In the genomic region with DNA sequence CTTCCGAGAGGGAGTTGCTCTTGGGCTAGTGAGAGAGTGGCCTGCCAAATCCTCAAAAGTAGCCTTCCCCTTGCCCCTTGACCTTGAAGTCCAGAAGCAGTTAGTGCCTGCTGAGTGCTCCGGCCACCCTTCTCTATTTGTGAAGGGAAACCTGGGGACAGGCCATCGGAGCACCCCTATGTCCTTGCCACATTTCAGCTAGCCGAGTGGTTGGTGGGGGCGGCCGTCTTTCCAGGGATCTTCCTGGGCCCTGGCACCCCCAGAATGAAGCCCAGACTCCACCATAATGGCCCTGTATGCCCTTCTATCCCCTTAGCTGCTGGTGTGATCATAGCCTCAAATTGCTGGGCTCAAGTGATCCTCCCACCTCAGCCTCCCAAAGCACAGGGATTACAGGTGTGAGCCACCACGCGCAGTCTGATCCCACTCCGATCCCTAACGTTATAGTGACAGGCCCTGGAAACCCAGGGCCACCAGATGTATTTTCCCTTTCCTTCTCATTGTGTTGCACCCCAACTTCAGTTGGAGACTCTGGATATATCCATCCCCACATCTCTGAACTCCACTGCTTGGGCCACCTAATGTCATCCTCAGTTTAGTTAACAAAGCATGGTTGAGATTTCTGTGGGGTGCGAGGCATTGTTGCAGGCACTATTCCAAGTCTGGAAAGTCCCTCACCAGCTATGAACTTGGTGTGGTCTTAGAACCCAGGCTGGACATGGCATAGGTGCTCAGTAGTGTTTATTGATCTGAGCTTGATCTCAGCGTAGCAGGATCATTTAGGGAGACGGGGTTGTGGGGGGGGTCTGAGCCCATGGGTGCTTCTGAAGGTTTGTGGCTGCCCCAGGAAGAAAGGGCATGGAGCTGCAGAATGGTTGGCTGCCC, we compare ENCODE assay signal across 9 cellular contexts. TPM values are rescaled to one million over a fixed set of nuclear protein-coding genes. Genes with fewer than 3 reads are reported as not detected.
A peak's percentile ranks its signal among the peaks of the same experiment; 100 is the strongest.
DNase-seq lines count a peak whose midpoint lies in the region; ATAC-seq and TF ChIP-seq lines count a peak whose summit lies in the region.
"Had no signal": no experiment of that assay in that cellular context is flagged by ENCODE, and none has a peak within 500 bp of the region (broad histone marks: within the 10 kb centered on the region; RNA-seq: fewer than 3 reads in every experiment).

No MANE protein-coding gene starts in this region.

- CTCF ChIA-PET in AG04450 (lab: Charles Lee), result interaction anchor here (1.1 to 2.2 kb wide), 2 partner anchors 11 to 50 kb away, joined by 7 to 14 read pairs; no protein-coding TSS in a partner anchor
- CTCF ChIA-PET in naive thymus-derived CD4-positive, alpha-beta T cell (lab: Charles Lee), result interaction anchor here (1.4 to 39.2 kb wide), 4 partner anchors 11 to 50 kb away, joined by 5 to 839 read pairs (median 12); no protein-coding TSS in a partner anchor

- H3K4me1 Mint-ChIP-seq in dendritic cell treated with granulocyte-macrophage colony-stimulating factor and Interleukin-4, amounts not matched to agents 40 ng/mL and 50 ng/mL, for 4 days (ENCODE audit: low read depth), result peaks cover 60% of the 10 kb centered on the region
- peaks cover 44 to 58% (median 50%) of the 10 kb centered on the region in 7 donors for H3K4me1 Mint-ChIP-seq in naive thymus-derived CD4-positive, alpha-beta T cell

- ATAC-seq in naive thymus-derived CD4-positive, alpha-beta T cell, result no peak
- ATAC-seq in HG03097 (IDR thresholded peaks at IDR 0.05; ENCODE audit: low FRiP score, unreplicated experiment), result no peak
- ATAC-seq in GM19395 (IDR thresholded peaks at IDR 0.05; ENCODE audit: unreplicated experiment), result no peak

- peak overlapping the region; percentile 93 for H3K4me3 Mint-ChIP-seq in dendritic cell treated with granulocyte-macrophage colony-stimulating factor and Interleukin-4, amounts not matched to agents 40 ng/mL and 50 ng/mL, for 4 days
- H3K4me3 Mint-ChIP-seq in naive thymus-derived CD4-positive, alpha-beta T cell, result peak overlapping the region; percentile 79 to 99 (median 98)

- no peak overlapping the region for H3K27ac ChIP-seq in AG04450 (ENCODE audit: low read depth, low read length)
- peak overlapping the region; percentile 84 for H3K27ac ChIP-seq in naive thymus-derived CD4-positive, alpha-beta T cell (ENCODE audit: low read depth, low read length)

- intact Hi-C loops in dendritic cell treated with granulocyte-macrophage colony-stimulating factor and Interleukin-4, amounts not matched to agents 40 ng/mL and 50 ng/mL, for 4 days (cut with micrococcal nuclease), result no loop called here
- intact Hi-C loops in naive thymus-derived CD4-positive, alpha-beta T cell (cut with micrococcal nuclease), result loop anchor here (1.0 to 5.0 kb wide), 7 partner anchors 8 to 268 kb away; no protein-coding TSS in a partner anchor

- TF ChIP-seq CTCF in AG04450 (IDR thresholded peaks at IDR 0.05; ENCODE audit: low read depth, low read length) (no peak), LNCaP clone FGC (IDR thresholded peaks at IDR 0.05; ENCODE audit: control insufficient read depth, extremely low read depth, insufficient read depth) (no peak)

- peak overlapping the region; percentile 91 for H3K27ac Mint-ChIP-seq in dendritic cell treated with granulocyte-macrophage colony-stimulating factor and Interleukin-4, amounts not matched to agents 40 ng/mL and 50 ng/mL, for 4 days
- peak overlapping the region; percentile 87 to 99 (median 98) for H3K27ac Mint-ChIP-seq in naive thymus-derived CD4-positive, alpha-beta T cell

- peaks cover 39 to 43% of the 10 kb centered on the region in 2 donors for H3K4me1 ChIP-seq in naive thymus-derived CD4-positive, alpha-beta T cell (ENCODE audit: control insufficient read depth in 2 of 2, insufficient read depth in 2 of 2, low read length in 2 of 2)

- no peaks in the 10 kb centered on the region for H3K27me3 Mint-ChIP-seq in dendritic cell treated with granulocyte-macrophage colony-stimulating factor and Interleukin-4, amounts not matched to agents 40 ng/mL and 50 ng/mL, for 4 days
- H3K27me3 Mint-ChIP-seq in naive thymus-derived CD4-positive, alpha-beta T cell, result no peaks in the 10 kb centered on the region

- H3K36me3 Mint-ChIP-seq in dendritic cell treated with granulocyte-macrophage colony-stimulating factor and Interleukin-4, amounts not matched to agents 40 ng/mL and 50 ng/mL, for 4 days (ENCODE audit: low read depth), result peaks cover 31% of the 10 kb centered on the region
- peaks cover 4 to 42% (median 8%) of the 10 kb centered on the region in 5 donors for H3K36me3 Mint-ChIP-seq in naive thymus-derived CD4-positive, alpha-beta T cell

- H3K27me3 ChIP-seq in AG04450 (ENCODE audit: control insufficient read depth, insufficient read depth, low read length), result no peaks in the 10 kb centered on the region
- H3K27me3 ChIP-seq in naive thymus-derived CD4-positive, alpha-beta T cell (ENCODE audit: control insufficient read depth in 2 of 2, insufficient read depth in 2 of 2, low read length in 2 of 2), result no peaks in the 10 kb centered on the region

- H3K36me3 ChIP-seq in naive thymus-derived CD4-positive, alpha-beta T cell (ENCODE audit: control insufficient read depth in 2 of 3, insufficient read depth in 3 of 3, low read length in 3 of 3), result peaks cover 0 to 9% (median 0%) of the 10 kb centered on the region in 3 experiments

- no peaks in the 10 kb centered on the region for H3K9me3 Mint-ChIP-seq in dendritic cell treated with granulocyte-macrophage colony-stimulating factor and Interleukin-4, amounts not matched to agents 40 ng/mL and 50 ng/mL, for 4 days
- peaks cover 0 to 3% (median 0%) of the 10 kb centered on the region in 11 donors for H3K9me3 Mint-ChIP-seq in naive thymus-derived CD4-positive, alpha-beta T cell

- POLR2A ChIA-PET in AG04450 (lab: Yijun Ruan, JAX), result interaction anchor here (0.6 to 0.8 kb wide), 2 partner anchors 11 to 50 kb away, joined by 3 to 4 read pairs; no protein-coding TSS in a partner anchor
- POLR2A ChIA-PET in naive thymus-derived CD4-positive, alpha-beta T cell (lab: Charles Lee), result interaction anchor here (0.9 to 32.8 kb wide), 7 partner anchors 8 to 56 kb away, joined by 3 to 608 read pairs (median 7); no protein-coding TSS in a partner anchor

- H3K4me3 ChIP-seq in AG04450 (ENCODE audit: low read depth, low read length), result peak overlapping the region; percentile 76
- peak overlapping the region; percentile 59 for H3K4me3 ChIP-seq in LNCaP clone FGC (ENCODE audit: low read depth, low read length)
- peak overlapping the region; percentile 87 for H3K4me3 ChIP-seq in naive thymus-derived CD4-positive, alpha-beta T cell (ENCODE audit: low read length)

- DNase-seq in AG04450 (ENCODE audit: low read depth, low spot score) (no peak), LNCaP clone FGC (ENCODE audit: low read depth) (no peak), RKO (ENCODE audit: low spot score) (no peak), cortex of kidney (lab: John Stamatoyannopoulos, UW) (no peak)
- DNase-seq in naive thymus-derived CD4-positive, alpha-beta T cell, result no peak
- DNase-seq: posterior cingulate gyrus had no signal

- no peaks in the 10 kb centered on the region; the same call in none of the 2 replicates for H3K9me3 ChIP-seq in AG04450 (ENCODE audit: control insufficient read depth, insufficient read depth, low read length)
- no peaks in the 10 kb centered on the region for H3K9me3 ChIP-seq in naive thymus-derived CD4-positive, alpha-beta T cell (ENCODE audit: control insufficient read depth in 2 of 3, low read length in 3 of 3)

RNA-seq across cellular contexts. Expression of a gene that starts 1.6 kb away (rescaled TPM):
- polyA plus RNA-seq in AG04450 (2011; rRNA removed), result 27.3 and 32.5 TPM in 2 replicates
- polyA minus RNA-seq in AG04450 (2011; rRNA and poly(A)+ RNA removed), result 24.3 and 32.1 TPM in 2 replicates
- total RNA-seq in naive thymus-derived CD4-positive, alpha-beta T cell, result 100 to 1,000 TPM; 135 to 165 (median 160) TPM
- polyA plus RNA-seq in naive thymus-derived CD4-positive, alpha-beta T cell, result 100 to 1,000 TPM; 179 to 386 TPM

RNA-seq across cellular contexts. Expression of a gene that starts 47.4 kb away (rescaled TPM):
- polyA plus RNA-seq in AG04450 (2011; rRNA removed), result 3.9 and 5.2 TPM in 2 replicates
- polyA minus RNA-seq in AG04450 (2011; rRNA and poly(A)+ RNA removed), result 1.0 and 1.8 TPM in 2 replicates
- total RNA-seq in naive thymus-derived CD4-positive, alpha-beta T cell, result 1 to 10 TPM; 5.6 to 9.7 (median 8.5) TPM
- polyA plus RNA-seq in naive thymus-derived CD4-positive, alpha-beta T cell, result 10 to 100 TPM; 15.4 to 20.1 TPM
